Comparison of ENCODE assay signal across 14 cellular contexts in genomic region chr2:160836755-160837154, GRCh38.
DNase-seq lines count a peak whose midpoint lies in the region; ATAC-seq and TF ChIP-seq lines count a peak whose summit lies in the region.
"Had no signal": no experiment of that assay in that cellular context is flagged by ENCODE, and none has a peak within 500 bp of the region (broad histone marks: within the 10 kb centered on the region; RNA-seq: fewer than 3 reads in every experiment).

No MANE protein-coding gene starts in this region.

- ATAC-seq in GM18867 (IDR thresholded peaks at IDR 0.05; ENCODE audit: unreplicated experiment) (no peak), Right ventricle myocardium inferior (no peak)
- ATAC-seq: activated CD4-positive, alpha-beta T cell treated with anti-CD3 and anti-CD28 coated beads for 36 hours; effector memory CD8-positive, alpha-beta T cell had no signal

- H3K9ac ChIP-seq in rectal smooth muscle tissue (ENCODE audit: low read length): no peak overlapping the region

- peaks cover 34% of the 10 kb centered on the region for H3K4me1 ChIP-seq in SJSA1 (replicated peaks)
- H3K4me1 ChIP-seq in rectal smooth muscle tissue (ENCODE audit: control insufficient read depth, insufficient read depth, low read length): peaks cover 4% of the 10 kb centered on the region

- intact Hi-C loops in Right ventricle myocardium inferior (cut with DNase I): no loop called here

- H3K36me3 ChIP-seq in SJSA1: no peaks in the 10 kb centered on the region
- no peaks in the 10 kb centered on the region for H3K36me3 ChIP-seq in rectal smooth muscle tissue (ENCODE audit: control insufficient read depth, insufficient read depth, low read length)

- H3K9me3 ChIP-seq in SJSA1 (replicated peaks): no peaks in the 10 kb centered on the region

- H3K27me3 ChIP-seq in SJSA1 (replicated peaks): no peaks in the 10 kb centered on the region
- no peaks in the 10 kb centered on the region for H3K27me3 ChIP-seq in rectal smooth muscle tissue (ENCODE audit: control insufficient read depth, insufficient read depth, low read length)

- peak overlapping the region; percentile 73 for H3K27ac ChIP-seq in SJSA1
- H3K27ac ChIP-seq in rectal smooth muscle tissue (ENCODE audit: low read depth, low read length): peak overlapping the region; percentile 48

- TF ChIP-seq CTCF in fibroblast of the aortic adventitia (IDR thresholded peaks at IDR 0.05; ENCODE audit: insufficient read depth, low read length): no peak

- H3K4me3 ChIP-seq in SJSA1 (no peak overlapping the region), fibroblast of the aortic adventitia (ENCODE audit: low read depth, low read length) (no peak overlapping the region), rectal smooth muscle tissue (ENCODE audit: low read length) (no peak overlapping the region)

- peak; percentile 85 for DNase-seq in GM03348 (ENCODE audit: low spot score)
- DNase-seq in SJSA1 (ENCODE audit: low read depth in 1 of 2, low spot score in 2 of 2): peak; percentile 71 to 84
- DNase-seq in fibroblast of the aortic adventitia (ENCODE audit: low read depth): peak; percentile 97
- DNase-seq in stimulated activated CD4-positive, alpha-beta T cell treated with anti-CD3 and anti-CD28 coated beads, Interleukin-4, amount 100 ng/mL, for 4 hours: no peak
- no peak for DNase-seq in Right ventricle myocardium inferior (ENCODE audit: missing footprints)
- no peak for DNase-seq in cortex of kidney (lab: John Stamatoyannopoulos, UW)
- DNase-seq: activated CD4-positive, alpha-beta T cell treated with anti-CD3 and anti-CD28 coated beads for 36 hours; activated naive CD4-positive, alpha-beta T cell; effector memory CD8-positive, alpha-beta T cell; NCI-H446; occipital lobe; SIG-M5 had no signal

Comparison
In these comparisons a context has a peak if more than half of its experiments do, and no peak if none do; other contexts are left out.
1. DNase-seq: peak in GM03348 (single experiment), SJSA1 (2 of 2) and fibroblast of the aortic adventitia (single experiment); none in stimulated activated CD4-positive, alpha-beta T cell treated with anti-CD3 and anti-CD28 coated beads, Interleukin-4, amount 100 ng/mL, for 4 hours (0 of 2), Right ventricle myocardium inferior (single experiment) and cortex of kidney (single experiment).